Comparison of ENCODE assay signal across 6 cellular contexts in the genomic region with DNA sequence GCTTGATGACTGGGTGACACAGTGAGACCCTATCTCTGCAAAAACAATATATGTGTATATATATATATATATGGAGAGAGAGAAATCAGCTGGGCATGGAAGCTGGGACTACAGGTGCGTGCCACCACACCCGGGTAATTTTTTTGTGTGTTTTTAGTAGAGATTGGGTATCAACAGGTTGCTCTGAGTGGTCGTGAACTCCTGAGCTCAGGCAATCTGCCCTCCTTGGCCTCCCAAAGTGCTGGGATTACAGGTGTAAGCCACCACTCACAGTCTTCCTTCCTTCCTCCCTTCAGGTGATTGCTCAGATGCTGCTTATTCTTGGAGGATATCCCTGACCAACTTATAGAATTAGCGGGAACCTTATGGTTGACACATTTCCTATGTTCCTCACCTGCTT.
"Had no signal": no experiment of that assay in that cellular context is flagged by ENCODE, and none has a peak within 500 bp of the region (broad histone marks: within the 10 kb centered on the region; RNA-seq: fewer than 3 reads in every experiment).

No MANE protein-coding gene starts in this region.

- DNase-seq: IMR-90, KBM-7, KG1 had no signal

- H3K27ac ChIP-seq: HL-60, KMS-11 had no signal

- H3K4me3 ChIP-seq: K562 had no signal
